33 cellular contexts compared by ENCODE assay signal in the genomic region with DNA sequence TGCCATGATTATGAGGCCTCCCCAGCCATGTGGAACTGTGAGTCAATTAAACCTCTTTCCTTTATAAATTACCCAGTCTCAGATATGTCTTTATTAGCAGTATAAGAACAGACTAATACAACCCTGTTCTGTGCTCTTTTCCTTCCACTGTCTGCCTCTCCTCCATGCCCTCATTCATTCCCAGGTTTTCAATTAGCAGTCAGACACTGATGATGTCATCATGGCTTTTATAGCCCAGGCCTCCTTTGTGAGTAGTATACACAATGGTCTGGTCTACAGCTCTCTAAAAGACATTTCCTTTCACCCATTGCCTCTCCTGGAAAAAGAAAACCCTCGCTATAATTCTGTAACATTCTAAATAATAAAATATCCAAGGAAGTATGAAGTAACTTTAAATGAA. TPM values are rescaled to one million over a fixed set of nuclear protein-coding genes. Genes with fewer than 3 reads are reported as not detected.
"Had no signal": no experiment of that assay in that cellular context is flagged by ENCODE, and none has a peak within 500 bp of the region (broad histone marks: within the 10 kb centered on the region; RNA-seq: fewer than 3 reads in every experiment).

No MANE protein-coding gene starts in this region.

- H3K27ac ChIP-seq: brain microvascular endothelial cell, WERI-Rb-1 had no signal

- H3K36me3 ChIP-seq: brain microvascular endothelial cell, MG63, WERI-Rb-1 had no signal

- H3K4me3 ChIP-seq: MG63 had no signal

- H3K27me3 ChIP-seq: brain microvascular endothelial cell, MG63 had no signal

- H3K9me3 ChIP-seq: MG63 had no signal

- DNase-seq: activated CD4-positive, alpha-beta memory T cell treated with anti-CD3 and anti-CD28 coated beads, Interleukin-2, amount 10 ng/mL, durations not matched to agents 7 days and 5 days; activated CD4-positive, alpha-beta T cell treated with anti-CD3 and anti-CD28 coated beads for 1 hour; activated CD4-positive, alpha-beta T cell treated with anti-CD3 and anti-CD28 coated beads for 48 hours; activated CD4-positive, CD25-positive, alpha-beta regulatory T cell; activated CD8-positive, alpha-beta memory T cell treated with anti-CD3 and anti-CD28 coated beads for 24 hours; activated CD8-positive, alpha-beta memory T cell treated with anti-CD3 and anti-CD28 coated beads, Interleukin-2, amount 10 ng/mL, durations not matched to agents 7 days and 5 days; activated CD8-positive, alpha-beta memory T cell treated with anti-CD3 and anti-CD28 coated beads, Interleukin-2, amount 50 U/mL, for 48 hours; activated effector memory CD4-positive, alpha-beta T cell treated with anti-CD3 and anti-CD28 coated beads, Interleukin-2, amount 50 U/mL, for 16 hours; activated naive CD4-positive, alpha-beta T cell; activated naive CD4-positive, alpha-beta T cell treated with anti-CD3 and anti-CD28 coated beads, Interleukin-2, amount 50 U/mL, for 16 hours; activated naive CD8-positive, alpha-beta T cell treated with anti-CD3 and anti-CD28 coated beads for 36 hours; activated T-cell treated with anti-CD3 and anti-CD28 coated beads, Interleukin-2, amount 50 U/mL, for 72 hours; amniotic stem cell; aorta; brain microvascular endothelial cell; central memory CD4-positive, alpha-beta T cell; Kasumi-1; KG1; MG63; NCI-H1048; NCI-H1436 treated with DMSO at 0.1 percent for 48 hours; NCI-H187; NCI-H2029 treated with DMSO at 0.1 percent for 48 hours; NCI-H446; NCI-H510A treated with DMSO at 0.1 percent for 48 hours; NCI-H526 treated with DMSO at 0.1 percent for 48 hours; OCI-M1; Right ventricle myocardium superior; T1000; WERI-Rb-1 had no signal

RNA-seq across cellular contexts. Expression of a gene that starts 25.5 kb away (rescaled TPM):
- total RNA-seq: activated CD4-positive, alpha-beta memory T cell treated with anti-CD3 and anti-CD28 coated beads, Interleukin-2, amount 10 ng/mL, durations not matched to agents 7 days and 5 days; activated CD8-positive, alpha-beta memory T cell treated with anti-CD3 and anti-CD28 coated beads, Interleukin-2, amount 10 ng/mL, durations not matched to agents 7 days and 5 days; activated naive CD8-positive, alpha-beta T cell treated with anti-CD3 and anti-CD28 coated beads for 36 hours; activated T-helper 17 cell treated with anti-CD3 and anti-CD28 coated beads, Interleukin-2, amount 50 U/mL, for 72 hours; T-helper 1 cell treated with Interleukin-12 subunit alpha and Interleukin-12 subunit beta and Interleukin-4 antibody, amounts not matched to agents 30 ng/mL and 1 ng/mL, for 36 hours; T-helper 2 cell treated with Interferon-gamma antibody and Interleukin-4, amounts not matched to agents 100 ng/mL and 5 ng/mL, for 36 hours had no signal
